ENCODE assay signal across 7 cellular contexts in the genomic region with DNA sequence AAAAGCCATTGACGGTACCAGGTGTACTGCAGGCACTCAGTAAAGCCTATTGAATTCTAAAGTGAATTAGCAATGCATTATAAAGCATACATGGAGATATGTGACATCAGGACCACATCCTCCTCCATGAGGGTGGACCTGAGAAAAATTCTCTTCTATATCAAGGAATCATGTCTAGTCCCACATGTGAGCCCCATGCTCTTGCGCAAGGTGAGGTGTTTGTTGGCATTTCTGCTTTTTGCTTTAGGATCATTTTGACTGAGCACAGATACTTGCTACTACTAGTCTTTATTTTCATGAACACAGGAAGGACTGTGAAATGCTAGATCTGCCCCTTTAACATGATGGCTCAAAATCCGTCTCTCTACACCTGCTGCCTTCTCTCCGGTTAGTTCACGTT.
"Had no signal": no experiment of that assay in that cellular context is flagged by ENCODE, and none has a peak within 500 bp of the region (broad histone marks: within the 10 kb centered on the region; RNA-seq: fewer than 3 reads in every experiment).

No MANE protein-coding gene starts in this region.

- H2AFZ ChIP-seq: GM23338 had no signal

- ATAC-seq: GM23338 had no signal

- H3K4me3 ChIP-seq: GM23338 had no signal

- H3K4me2 ChIP-seq: GM23338 had no signal

- H3K27ac Mint-ChIP-seq: GM23338, H9 had no signal

- H3K4me3 Mint-ChIP-seq: GM23338, H9 had no signal

- FAIRE-seq: H1, H54, HTR-8/SVneo had no signal

- H3K9me3 Mint-ChIP-seq: GM23338, H9 had no signal

- DNase-seq: H9, HCEC 1CT, KG1 had no signal
